Comparison of ENCODE assay signal across 8 cellular contexts in the genomic region with DNA sequence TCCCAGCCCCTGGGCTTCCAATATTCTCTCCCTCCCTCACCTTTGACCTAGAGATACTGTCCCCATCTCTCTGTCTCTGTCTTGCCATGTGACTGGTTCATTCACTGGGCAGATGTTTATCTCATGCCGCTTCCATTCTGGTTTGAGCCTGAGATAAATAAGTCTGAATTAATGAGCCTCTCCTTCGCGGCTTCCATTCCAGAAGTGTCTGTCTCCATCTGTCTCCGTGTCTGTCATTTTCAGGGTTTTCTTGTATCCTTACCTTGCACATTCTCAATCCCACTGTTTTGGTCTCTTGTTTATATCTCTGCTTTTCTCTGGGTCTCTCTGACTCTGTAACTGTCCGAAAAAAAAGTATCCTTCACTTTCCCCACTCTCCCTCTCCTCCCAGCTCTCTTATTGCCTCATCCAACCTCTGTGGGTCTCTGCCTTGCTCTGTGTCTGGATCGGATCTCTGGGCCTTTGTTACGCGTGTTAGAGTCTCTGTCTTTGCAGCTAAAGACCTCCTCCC. TPM values are rescaled to one million over a fixed set of nuclear protein-coding genes. Genes with fewer than 3 reads are reported as not detected.
DNase-seq lines count a peak whose midpoint lies in the region; ATAC-seq, FAIRE-seq and TF ChIP-seq lines count a peak whose summit lies in the region.

No MANE protein-coding gene starts in this region.

- FAIRE-seq in K562 (lab: Jason Lieb, UNC), result peak; percentile 64

- H3K56ac ChIP-seq in mesendoderm (ENCODE audit: low read length), result peak overlapping the region; percentile 85

- no peak overlapping the region for H3K18ac ChIP-seq in mesendoderm (ENCODE audit: low read length)

- DNase-seq in right atrium auricular region (ENCODE audit: low spot score) (no peak), Right ventricle myocardium inferior (ENCODE audit: missing footprints) (no peak), K562 (ENCODE audit: extremely low read depth in 1 of 4, low spot score in 3 of 4) (peak in 1 of 4 experiments; percentile 36), mesendoderm (no peak), kidney glomerular epithelial cell (lab: John Stamatoyannopoulos, UW) (no peak), SIG-M5 treated with dmso at 0.1 percent for 504 hours (lab: John Stamatoyannopoulos, UW; ENCODE audit: unreplicated experiment) (no peak)

- CTCF ChIA-PET in K562 (lab: Yijun Ruan, JAX; ENCODE audit: low intra/inter-chr PET ratio), result no interaction called here

- WGBS in K562 (ENCODE audit: insufficient coverage, low coverage, missing lambda C conversion rate), result 8% methylated on average over 8 of the region's 8 CpGs
- no CpG with 5 or more reads among the region's 8 CpGs for WGBS in mesendoderm (ENCODE audit: extremely low coverage, insufficient coverage, low lambda C conversion rate)

- peak overlapping the region; percentile 78 to 83 for H3K27ac ChIP-seq in right atrium auricular region
- H3K27ac ChIP-seq in K562 (ENCODE audit: extremely low read depth, low read depth, low read length), result peak overlapping the region; percentile 72
- peak overlapping the region; percentile 22 for H3K27ac ChIP-seq in mesendoderm (ENCODE audit: low read depth, low read length)

- TF ChIP-seq POLR2A in K562 (conservative IDR thresholded peaks at IDR 0.05), result peak; percentile 51; the same call in 1 of the 2 replicates

- H3K4me1 ChIP-seq in right atrium auricular region (peaks cover 0 to 35% of the 10 kb centered on the region in 2 donors), K562 (replicated peaks in 1 of 2; ENCODE audit: control insufficient read depth in 2 of 2, insufficient read depth in 2 of 2, low read length in 2 of 2) (peaks cover 25 to 59% of the 10 kb centered on the region in 2 experiments), mesendoderm (ENCODE audit: control insufficient read depth, low read depth, low read length) (peaks cover 9% of the 10 kb centered on the region)

- TF ChIP-seq RAD21 in K562 (CRISPR knock-in tag; conservative IDR thresholded peaks at IDR 0.05 in 1 of 2, IDR thresholded peaks at IDR 0.05 in 1 of 2), result no peak

- no TSS peak for BruUV-seq in K562 (replicated peaks; lab: Mats Ljungman, UMichigan)

- H2AK5ac ChIP-seq in mesendoderm (ENCODE audit: low read length), result peak overlapping the region; percentile 17

- POLR2A ChIA-PET in K562 (lab: Yijun Ruan, JAX), result interaction anchor here (0.6 to 2.2 kb wide), 6 partner anchors 10 to 298 kb away, joined by 3 to 13 read pairs (median 4); a partner anchor contains a TSS

- TF ChIP-seq CTCF in right atrium auricular region (IDR thresholded peaks at IDR 0.05), result no peak
- TF ChIP-seq CTCF in K562 (IDR thresholded peaks at IDR 0.05 in 2 of 3, conservative IDR thresholded peaks at IDR 0.05 in 1 of 3; ENCODE audit: insufficient read depth in 2 of 3, low read depth in 1 of 3, low read length in 3 of 3), result no peak

- peak overlapping the region; percentile 67 to 70 for H3K9ac ChIP-seq in K562 (ENCODE audit: insufficient read depth in 1 of 2, low read depth in 2 of 2, low read length in 2 of 2)
- H3K9ac ChIP-seq in mesendoderm (ENCODE audit: low read length), result peak overlapping the region; percentile 78

- no peak for ATAC-seq in Right ventricle myocardium inferior
- ATAC-seq in K562, result no peak
- no peak for ATAC-seq in HG03378 (IDR thresholded peaks at IDR 0.05; ENCODE audit: unreplicated experiment)
- ATAC-seq in HG03039 (IDR thresholded peaks at IDR 0.05; ENCODE audit: unreplicated experiment), result no peak

- H3K79me1 ChIP-seq in mesendoderm (ENCODE audit: low read length), result peaks cover 2% of the 10 kb centered on the region

- peak overlapping the region in 1 of 2 donors; percentile 57 for H3K4me3 ChIP-seq in right atrium auricular region
- peak overlapping the region; percentile 21 for H3K4me3 ChIP-seq in K562
- H3K4me3 ChIP-seq in mesendoderm (ENCODE audit: low read length), result peak overlapping the region; percentile 3

- H4K20me1 ChIP-seq in K562 (replicated peaks; ENCODE audit: control insufficient read depth, insufficient read depth, low read length), result no peaks in the 10 kb centered on the region

- in situ Hi-C loops in K562 (cut with MboI), result no loop called here

- H3K27me3 ChIP-seq in right atrium auricular region (no peaks in the 10 kb centered on the region), K562 (ENCODE audit: control insufficient read depth in 2 of 2, insufficient read depth in 2 of 2, low read length in 2 of 2) (no peaks in the 10 kb centered on the region), mesendoderm (ENCODE audit: insufficient read depth, low read length, poor library complexity) (no peaks in the 10 kb centered on the region)

- no peak overlapping the region for H2BK15ac ChIP-seq in mesendoderm (replicated peaks; ENCODE audit: low read depth)

- H4K8ac ChIP-seq in mesendoderm (ENCODE audit: low read depth, low read length), result no peak overlapping the region

- H3K79me2 ChIP-seq in K562 (ENCODE audit: control insufficient read depth, insufficient read depth, low read length) (peaks cover 14% of the 10 kb centered on the region), mesendoderm (ENCODE audit: control insufficient read depth, insufficient read depth, low read length) (peaks cover 3% of the 10 kb centered on the region)

- no peaks in the 10 kb centered on the region for H3K9me1 ChIP-seq in K562 (ENCODE audit: control insufficient read depth, insufficient read depth, low read length)

- peak overlapping the region; percentile 8 for H2BK5ac ChIP-seq in mesendoderm (ENCODE audit: low read length)

- peak overlapping the region; percentile 93 for H2AFZ ChIP-seq in K562 (ENCODE audit: low read depth, low read length)

- no peak overlapping the region for H2BK120ac ChIP-seq in mesendoderm (ENCODE audit: low read depth, low read length)

- H3K36me3 ChIP-seq in right atrium auricular region (peaks cover 7% of the 10 kb centered on the region), K562 (ENCODE audit: control insufficient read depth, insufficient read depth, low read length) (peaks cover 2% of the 10 kb centered on the region; the same call in 1 of the 3 replicates), mesendoderm (ENCODE audit: control insufficient read depth, insufficient read depth, low read length) (no peaks in the 10 kb centered on the region)

- H3K4me2 ChIP-seq in K562 (ENCODE audit: insufficient read depth, low read length), result peak overlapping the region; percentile 84
- peak overlapping the region; percentile 28 for H3K4me2 ChIP-seq in mesendoderm (ENCODE audit: low read length)

- no peaks in the 10 kb centered on the region for H3K9me3 ChIP-seq in right atrium auricular region
- H3K9me3 ChIP-seq in K562 (replicated peaks; ENCODE audit: control insufficient read depth, insufficient read depth, low read depth, low read length), result no peaks in the 10 kb centered on the region

- intact Hi-C loops in Right ventricle myocardium inferior (cut with DNase I) (no loop called here), K562 (cut with micrococcal nuclease) (no loop called here)

- peak; percentile 17; the same call in 1 of the 2 replicates for TF ChIP-seq EP300 in K562 (IDR thresholded peaks at IDR 0.05; ENCODE audit: low read length)

- H3K4ac ChIP-seq in mesendoderm (ENCODE audit: low read depth, low read length), result no peak overlapping the region

- peak overlapping the region; percentile 35 for H4K5ac ChIP-seq in mesendoderm (ENCODE audit: low read length)

- peak overlapping the region; percentile 74 for H3K23ac ChIP-seq in mesendoderm (ENCODE audit: low read length)

RNA-seq across cellular contexts. Expression of a gene that starts 4.3 kb away (rescaled TPM):
- 1 to 10 TPM; 6.2 to 8.0 TPM for total RNA-seq in right atrium auricular region
- 7.2 TPM for total RNA-seq in Right ventricle myocardium inferior
- total RNA-seq in K562 (2011; cell fraction: chromatin; rRNA removed; ENCODE audit: low replicate concordance), result 16.1 and 40.7 TPM in 2 replicates
- total RNA-seq in K562 (2011; cell fraction: nucleolus; rRNA removed), result 26.3 and 31.7 TPM in 2 replicates
- total RNA-seq in K562 (2011; cell fraction: nucleoplasm; rRNA removed), result 25.7 and 33.8 TPM in 2 replicates
- total RNA-seq in K562 (2014; rRNA removed), result 4.0 and 8.2 TPM in 2 replicates
- 2.1 and 2.9 TPM in 2 replicates for total RNA-seq in K562 (2014; rRNA removed; fragmentation: Illumina TruSeq; extraction: Trizol)
- total RNA-seq in K562 (2015; rRNA removed; fragmentation: Illumina TruSeq; extraction: Trizol), result 5.4 and 5.5 TPM in 2 replicates
- total RNA-seq in K562 (2021), result 13.9 and 15.2 TPM in 2 replicates
- polyA plus RNA-seq in K562 (2011; rRNA removed), result 2.0 and 3.5 TPM in 2 replicates
- polyA plus RNA-seq in K562 (2011; cell fraction: cytosol; rRNA removed), result 2.7 and 9.3 TPM in 2 replicates
- 11.1 and 18.6 TPM in 2 replicates for polyA plus RNA-seq in K562 (2011; cell fraction: nucleus; rRNA removed)
- 7.0 and 7.3 TPM in 2 replicates for polyA plus RNA-seq in K562 (2012)
- 2.6 and 6.4 TPM in 2 replicates for polyA plus RNA-seq in K562 (2014; fragmentation: Illumina TruSeq; extraction: Trizol)
- under 1 TPM; 0.10 to 0.17 TPM for polyA plus RNA-seq in K562 (2014; fragmentation: Nextera tagmentation; extraction: Ambion mirVana)
- polyA plus RNA-seq in K562 (2014; rRNA removed), result 9.0 and 10.8 TPM in 2 replicates
- polyA minus RNA-seq in K562 (2011; rRNA and poly(A)+ RNA removed), result 2.8 and 3.5 TPM in 2 replicates
- 5.3 and 7.7 TPM in 2 replicates for polyA minus RNA-seq in K562 (2011; cell fraction: cytosol; rRNA and poly(A)+ RNA removed)
- polyA minus RNA-seq in K562 (2011; cell fraction: nucleus; rRNA and poly(A)+ RNA removed), result 8.6 and 9.6 TPM in 2 replicates
- polyA plus RNA-seq in mesendoderm (2013, experiment 1 of 2), result 19.4 TPM
- 20.6 TPM for polyA plus RNA-seq in mesendoderm (2013, experiment 2 of 2)

RNA-seq across cellular contexts. Expression of a gene that starts 4.6 kb away (rescaled TPM):
- total RNA-seq in right atrium auricular region (1,000 to 10,000 TPM in 1 of 2 donors, 100 to 1,000 TPM in 1; 846 to 1,334 TPM), Right ventricle myocardium inferior (604 TPM), K562 (2014; rRNA removed) (2,565 and 3,619 TPM in 2 replicates), K562 (2014; rRNA removed; fragmentation: Illumina TruSeq; extraction: Trizol) (1,358 and 1,367 TPM in 2 replicates), K562 (2015; rRNA removed; fragmentation: Illumina TruSeq; extraction: Trizol) (2,022 and 2,084 TPM in 2 replicates), K562 (2021) (2,028 and 2,113 TPM in 2 replicates)
- 185 and 358 TPM in 2 replicates for total RNA-seq in K562 (2011; cell fraction: chromatin; rRNA removed; ENCODE audit: low replicate concordance)
- total RNA-seq in K562 (2011; cell fraction: nucleolus; rRNA removed), result 779 and 884 TPM in 2 replicates
- total RNA-seq in K562 (2011; cell fraction: nucleoplasm; rRNA removed), result 712 and 996 TPM in 2 replicates
- polyA plus RNA-seq in K562 (2011; rRNA removed) (1,530 and 1,971 TPM in 2 replicates), K562 (2014; fragmentation: Illumina TruSeq; extraction: Trizol) (1,653 and 2,262 TPM in 2 replicates), K562 (2014; fragmentation: Nextera tagmentation; extraction: Ambion mirVana) (100 to 1,000 TPM; 312 to 402 TPM), K562 (2014; rRNA removed) (2,460 and 2,635 TPM in 2 replicates)
- polyA plus RNA-seq in K562 (2011; cell fraction: cytosol; rRNA removed), result 2,544 and 3,068 TPM in 2 replicates
- polyA plus RNA-seq in K562 (2011; cell fraction: nucleus; rRNA removed), result 847 and 901 TPM in 2 replicates
- polyA plus RNA-seq in K562 (2012), result 2,553 and 4,056 TPM in 2 replicates
- polyA minus RNA-seq in K562 (2011; rRNA and poly(A)+ RNA removed), result 413 and 534 TPM in 2 replicates
- polyA minus RNA-seq in K562 (2011; cell fraction: cytosol; rRNA and poly(A)+ RNA removed), result 805 and 1,017 TPM in 2 replicates
- 167 and 323 TPM in 2 replicates for polyA minus RNA-seq in K562 (2011; cell fraction: nucleus; rRNA and poly(A)+ RNA removed)
- polyA plus RNA-seq in mesendoderm (2013, experiment 1 of 2), result 1,890 TPM
- polyA plus RNA-seq in mesendoderm (2013, experiment 2 of 2), result 1,896 TPM

RNA-seq across cellular contexts. Expression of a gene that starts 8.7 kb away (rescaled TPM):
- total RNA-seq in right atrium auricular region (not detected), Right ventricle myocardium inferior (not detected), K562 (2014; rRNA removed) (0.82 TPM in 1 of 2 replicates, not detected in the other), K562 (2014; rRNA removed; fragmentation: Illumina TruSeq; extraction: Trizol) (0.29 TPM in 1 of 2 replicates, not detected in the other), K562 (2015; rRNA removed; fragmentation: Illumina TruSeq; extraction: Trizol) (0.45 and 0.87 TPM in 2 replicates), K562 (2021) (0.71 and 1.3 TPM in 2 replicates)
- 1.9 and 6.0 TPM in 2 replicates for total RNA-seq in K562 (2011; cell fraction: chromatin; rRNA removed; ENCODE audit: low replicate concordance)
- total RNA-seq in K562 (2011; cell fraction: nucleolus; rRNA removed), result 3.4 and 7.2 TPM in 2 replicates
- 6.5 and 9.6 TPM in 2 replicates for total RNA-seq in K562 (2011; cell fraction: nucleoplasm; rRNA removed)
- polyA plus RNA-seq in K562 (2011; rRNA removed) (0.15 TPM in 2 replicates), K562 (2014; fragmentation: Illumina TruSeq; extraction: Trizol) (not detected in 2 replicates), K562 (2014; fragmentation: Nextera tagmentation; extraction: Ambion mirVana) (not detected), K562 (2014; rRNA removed) (0.04 and 0.19 TPM in 2 replicates)
- 0.04 TPM in 1 of 2 replicates, not detected in the other for polyA plus RNA-seq in K562 (2011; cell fraction: cytosol; rRNA removed)
- polyA plus RNA-seq in K562 (2011; cell fraction: nucleus; rRNA removed), result 0.18 and 1.2 TPM in 2 replicates
- 0.13 and 0.14 TPM in 2 replicates for polyA plus RNA-seq in K562 (2012)
- not detected in 2 replicates for polyA minus RNA-seq in K562 (2011; rRNA and poly(A)+ RNA removed)
- polyA minus RNA-seq in K562 (2011; cell fraction: cytosol; rRNA and poly(A)+ RNA removed), result not detected in 2 replicates
- polyA minus RNA-seq in K562 (2011; cell fraction: nucleus; rRNA and poly(A)+ RNA removed), result 2.4 and 4.2 TPM in 2 replicates
- 1.4 TPM for polyA plus RNA-seq in mesendoderm (2013, experiment 1 of 2)
- polyA plus RNA-seq in mesendoderm (2013, experiment 2 of 2), result 1.7 TPM

RNA-seq across cellular contexts. Expression of a gene that starts 13.6 kb away (rescaled TPM):
- total RNA-seq in right atrium auricular region (1 to 10 TPM; 2.8 to 5.9 TPM), Right ventricle myocardium inferior (15.2 TPM), K562 (2014; rRNA removed) (3.6 and 5.0 TPM in 2 replicates), K562 (2014; rRNA removed; fragmentation: Illumina TruSeq; extraction: Trizol) (0.96 and 1.1 TPM in 2 replicates), K562 (2015; rRNA removed; fragmentation: Illumina TruSeq; extraction: Trizol) (3.7 and 3.9 TPM in 2 replicates), K562 (2021) (2.6 and 5.5 TPM in 2 replicates)
- 1.9 and 3.2 TPM in 2 replicates for total RNA-seq in K562 (2011; cell fraction: chromatin; rRNA removed; ENCODE audit: low replicate concordance)
- 1.8 and 2.2 TPM in 2 replicates for total RNA-seq in K562 (2011; cell fraction: nucleolus; rRNA removed)
- 2.1 and 3.3 TPM in 2 replicates for total RNA-seq in K562 (2011; cell fraction: nucleoplasm; rRNA removed)
- polyA plus RNA-seq in K562 (2011; rRNA removed) (0.45 and 1.1 TPM in 2 replicates), K562 (2014; fragmentation: Illumina TruSeq; extraction: Trizol) (1.8 and 2.1 TPM in 2 replicates), K562 (2014; fragmentation: Nextera tagmentation; extraction: Ambion mirVana) (under 1 TPM; 0.25 to 0.64 TPM), K562 (2014; rRNA removed) (1.6 and 3.8 TPM in 2 replicates)
- polyA plus RNA-seq in K562 (2011; cell fraction: cytosol; rRNA removed), result 1.0 and 1.3 TPM in 2 replicates
- polyA plus RNA-seq in K562 (2011; cell fraction: nucleus; rRNA removed), result 1.2 and 1.5 TPM in 2 replicates
- 4.6 and 5.2 TPM in 2 replicates for polyA plus RNA-seq in K562 (2012)
- polyA minus RNA-seq in K562 (2011; rRNA and poly(A)+ RNA removed), result 0.49 and 0.99 TPM in 2 replicates
- polyA minus RNA-seq in K562 (2011; cell fraction: cytosol; rRNA and poly(A)+ RNA removed), result 0.38 and 1.8 TPM in 2 replicates
- polyA minus RNA-seq in K562 (2011; cell fraction: nucleus; rRNA and poly(A)+ RNA removed), result 0.67 and 2.7 TPM in 2 replicates
- polyA plus RNA-seq in mesendoderm (2013, experiment 1 of 2), result 2.0 TPM
- polyA plus RNA-seq in mesendoderm (2013, experiment 2 of 2), result 1.9 TPM

RNA-seq across cellular contexts. Expression of a gene that starts 17.1 kb away (rescaled TPM):
- total RNA-seq in right atrium auricular region (not detected), Right ventricle myocardium inferior (not detected), K562 (2014; rRNA removed) (not detected in 2 replicates), K562 (2014; rRNA removed; fragmentation: Illumina TruSeq; extraction: Trizol) (not detected in 2 replicates), K562 (2015; rRNA removed; fragmentation: Illumina TruSeq; extraction: Trizol) (not detected in 2 replicates), K562 (2021) (not detected in 2 replicates)
- total RNA-seq in K562 (2011; cell fraction: chromatin; rRNA removed; ENCODE audit: low replicate concordance), result not detected in 2 replicates
- not detected in 2 replicates for total RNA-seq in K562 (2011; cell fraction: nucleolus; rRNA removed)
- not detected in 2 replicates for total RNA-seq in K562 (2011; cell fraction: nucleoplasm; rRNA removed)
- polyA plus RNA-seq in K562 (2011; rRNA removed) (not detected in 2 replicates), K562 (2014; fragmentation: Illumina TruSeq; extraction: Trizol) (not detected in 2 replicates), K562 (2014; fragmentation: Nextera tagmentation; extraction: Ambion mirVana) (not detected), K562 (2014; rRNA removed) (not detected in 2 replicates)
- polyA plus RNA-seq in K562 (2011; cell fraction: cytosol; rRNA removed), result 0.09 TPM in 1 of 2 replicates, not detected in the other
- not detected in 2 replicates for polyA plus RNA-seq in K562 (2011; cell fraction: nucleus; rRNA removed)
- polyA plus RNA-seq in K562 (2012), result not detected in 2 replicates
- not detected in 2 replicates for polyA minus RNA-seq in K562 (2011; rRNA and poly(A)+ RNA removed)
- polyA minus RNA-seq in K562 (2011; cell fraction: cytosol; rRNA and poly(A)+ RNA removed), result not detected in 2 replicates
- not detected in 2 replicates for polyA minus RNA-seq in K562 (2011; cell fraction: nucleus; rRNA and poly(A)+ RNA removed)
- polyA plus RNA-seq in mesendoderm (2013, experiment 1 of 2), result not detected
- not detected for polyA plus RNA-seq in mesendoderm (2013, experiment 2 of 2)

Comparison
In these comparisons a context has a peak if more than half of its experiments do, and no peak if none do; other contexts are left out.
1. H3K27ac ChIP-seq: peak in every context shown above with its lines; median percentile 80 in right atrium auricular region; 72 in K562; 22 in mesendoderm.